In the genomic region with DNA sequence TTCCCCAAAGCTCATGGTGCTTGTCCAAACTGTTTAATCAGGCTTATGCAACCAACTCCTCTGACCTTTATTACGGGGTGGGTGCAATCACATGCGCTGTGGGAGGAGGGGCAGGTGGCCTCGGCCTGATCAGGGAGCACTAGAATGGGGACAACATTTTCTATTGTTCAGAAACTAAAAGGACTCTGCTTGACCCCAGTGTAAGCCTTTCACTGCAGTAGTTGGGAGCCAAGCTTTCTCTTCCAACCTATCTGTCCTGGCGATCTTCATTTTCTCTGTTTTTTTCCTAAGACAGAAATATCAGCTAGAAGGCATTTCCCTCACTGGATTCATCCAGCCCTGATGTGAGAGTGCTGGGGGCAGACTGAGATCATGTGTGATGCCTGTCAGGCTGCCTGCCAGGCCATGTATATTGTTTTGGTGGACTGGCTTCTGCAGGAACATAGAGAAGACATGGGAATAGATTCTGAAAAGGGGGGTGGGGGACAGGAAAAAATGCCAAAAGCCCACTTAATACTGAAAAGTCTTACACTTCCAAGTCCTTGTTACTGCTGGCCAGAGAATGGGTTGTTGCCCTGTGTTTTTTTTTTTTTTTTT, we compare ENCODE assay signal across 9 cellular contexts.
DNase-seq lines count a peak whose midpoint lies in the region; ATAC-seq and TF ChIP-seq lines count a peak whose summit lies in the region.
"Had no signal": no experiment of that assay in that cellular context is flagged by ENCODE, and none has a peak within 500 bp of the region (broad histone marks: within the 10 kb centered on the region; RNA-seq: fewer than 3 reads in every experiment).

No MANE protein-coding gene starts in this region.

- DNase-seq in mammary epithelial cell (peak; percentile 73), left lung (peak; percentile 58 to 73), GOT3 (lab: John Stamatoyannopoulos, UW) (no peak)

- dilution Hi-C loops in mammary epithelial cell (cut with HindIII; ENCODE audit: low sequenced_read_pairs), result no loop called here

- H3K27ac ChIP-seq in mammary epithelial cell (ENCODE audit: insufficient read depth, low read depth, low read length), result no peak overlapping the region
- H3K27ac ChIP-seq in left lung, result peak overlapping the region; percentile 40 to 50
- H3K27ac ChIP-seq in subcutaneous abdominal adipose tissue (ENCODE audit: low read depth, low read length), result peak overlapping the region; percentile 97
- H3K27ac ChIP-seq: SJSA1 had no signal

- H3K9ac ChIP-seq in mammary epithelial cell (ENCODE audit: insufficient read depth, low read length) (no peak overlapping the region), subcutaneous abdominal adipose tissue (ENCODE audit: low read length in 5 of 5) (peak overlapping the region; percentile 21 to 78 (median 39))

- WGBS in mammary epithelial cell (ENCODE audit: low coverage, missing lambda C conversion rate), result 0% methylated on average over 4 of the region's 4 CpGs

- H3K4me3 ChIP-seq in mammary epithelial cell (replicated peaks in 1 of 3; ENCODE audit: insufficient read depth in 1 of 3, low read depth in 2 of 3, low read length in 3 of 3) (no peak overlapping the region), left lung (no peak overlapping the region), subcutaneous abdominal adipose tissue (ENCODE audit: low read depth in 1 of 5, low read length in 5 of 5) (peak overlapping the region in 1 of 5 donors; percentile 40)
- H3K4me3 ChIP-seq: SJSA1 had no signal

- CTCF ChIA-PET in mammary epithelial cell (lab: Charles Lee; ENCODE audit: low non-redundant PET), result no interaction called here

- TF ChIP-seq EP300 in Ishikawa (IDR thresholded peaks at IDR 0.05; ENCODE audit: borderline replicate concordance), result peak; percentile 31; the same call in 1 of the 2 replicates

- TF ChIP-seq CTCF in mammary epithelial cell (conservative IDR thresholded peaks at IDR 0.05 in 1 of 2, IDR thresholded peaks at IDR 0.05 in 1 of 2; ENCODE audit: extremely low read depth in 1 of 2, insufficient read depth in 1 of 2, low read depth in 1 of 2, low read length in 2 of 2) (no peak), left lung (IDR thresholded peaks at IDR 0.05) (no peak)

- no peaks in the 10 kb centered on the region for H3K79me2 ChIP-seq in mammary epithelial cell (ENCODE audit: insufficient read depth, low read length)

- peak overlapping the region; percentile 69 for H2AFZ ChIP-seq in mammary epithelial cell (ENCODE audit: low read depth, low read length)

- H3K9me3 ChIP-seq in mammary epithelial cell (replicated peaks; ENCODE audit: insufficient read depth, low read length) (no peaks in the 10 kb centered on the region), left lung (no peaks in the 10 kb centered on the region), subcutaneous abdominal adipose tissue (ENCODE audit: control insufficient read depth in 5 of 5, low read length in 5 of 5) (no peaks in the 10 kb centered on the region)
- H3K9me3 ChIP-seq: SJSA1 had no signal

- no peaks in the 10 kb centered on the region for H3K27me3 ChIP-seq in mammary epithelial cell (ENCODE audit: insufficient read depth, low read length)
- no peaks in the 10 kb centered on the region for H3K27me3 ChIP-seq in left lung
- no peaks in the 10 kb centered on the region for H3K27me3 ChIP-seq in subcutaneous abdominal adipose tissue (ENCODE audit: control insufficient read depth in 5 of 5, insufficient read depth in 4 of 5, low read length in 5 of 5)
- H3K27me3 ChIP-seq: SJSA1 had no signal

- BruUV-seq in mammary epithelial cell (replicated peaks; lab: Mats Ljungman, UMichigan), result no TSS peak

- peaks cover 29% of the 10 kb centered on the region for H3K4me1 ChIP-seq in mammary epithelial cell (ENCODE audit: insufficient read depth, low read length)
- H3K4me1 ChIP-seq in left lung, result peaks cover 7 to 42% of the 10 kb centered on the region in 2 donors
- peaks cover 8 to 47% (median 34%) of the 10 kb centered on the region in 5 donors for H3K4me1 ChIP-seq in subcutaneous abdominal adipose tissue (ENCODE audit: control insufficient read depth in 5 of 5, insufficient read depth in 5 of 5, low read length in 5 of 5)

- H3K36me3 ChIP-seq in mammary epithelial cell (ENCODE audit: insufficient read depth, low read length), result no peaks in the 10 kb centered on the region
- no peaks in the 10 kb centered on the region for H3K36me3 ChIP-seq in left lung
- H3K36me3 ChIP-seq in subcutaneous abdominal adipose tissue (ENCODE audit: control insufficient read depth in 5 of 5, insufficient read depth in 5 of 5, low read length in 5 of 5), result no peaks in the 10 kb centered on the region
- H3K36me3 ChIP-seq: SJSA1 had no signal

- peak; percentile 95 for ATAC-seq in left lung
- no peak for ATAC-seq in GM19463 (IDR thresholded peaks at IDR 0.05; ENCODE audit: unreplicated experiment)
- no peak for ATAC-seq in HG02763 (IDR thresholded peaks at IDR 0.05; ENCODE audit: unreplicated experiment)
- no peak for ATAC-seq in GM18870 (IDR thresholded peaks at IDR 0.05; ENCODE audit: unreplicated experiment)

- H4K20me1 ChIP-seq in mammary epithelial cell (ENCODE audit: insufficient read depth, low read length), result no peaks in the 10 kb centered on the region

- peak overlapping the region; percentile 47 for H3K4me2 ChIP-seq in mammary epithelial cell (ENCODE audit: insufficient read depth, low read depth, low read length)

- no peak for TF ChIP-seq RAD21 in Ishikawa (IDR thresholded peaks at IDR 0.05; ENCODE audit: low read depth)

- intact Hi-C loops in mammary epithelial cell (cut with micrococcal nuclease) (no loop called here), left lung (cut with DNase I) (no loop called here)

- in situ Hi-C loops in mammary epithelial cell (cut with MboI; ENCODE audit: low sequenced_read_pairs in 2 of 2), result no loop called here

TF ChIP-seq in Ishikawa, 13 proteins besides CTCF, POLR2A, EP300 and RAD21:
- TF ChIP-seq TCF12 (IDR thresholded peaks at IDR 0.05; ENCODE audit: low read depth) (no peak), CREB1 (IDR thresholded peaks at IDR 0.05; ENCODE audit: low read depth) (no peak), CEBPB (IDR thresholded peaks at IDR 0.05) (peak; percentile 42; the same call in 1 of the 2 replicates)
- TF ChIP-seq, protein P1, sequence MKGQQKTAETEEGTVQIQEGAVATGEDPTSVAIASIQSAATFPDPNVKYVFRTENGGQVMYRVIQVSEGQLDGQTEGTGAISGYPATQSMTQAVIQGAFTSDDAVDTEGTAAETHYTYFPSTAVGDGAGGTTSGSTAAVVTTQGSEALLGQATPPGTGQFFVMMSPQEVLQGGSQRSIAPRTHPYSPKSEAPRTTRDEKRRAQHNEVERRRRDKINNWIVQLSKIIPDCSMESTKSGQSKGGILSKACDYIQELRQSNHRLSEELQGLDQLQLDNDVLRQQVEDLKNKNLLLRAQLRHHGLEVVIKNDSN (IDR thresholded peaks at IDR 0.05), result peak; percentile 32; the same call in 1 of the 2 replicates
- TF ChIP-seq, protein P2, sequence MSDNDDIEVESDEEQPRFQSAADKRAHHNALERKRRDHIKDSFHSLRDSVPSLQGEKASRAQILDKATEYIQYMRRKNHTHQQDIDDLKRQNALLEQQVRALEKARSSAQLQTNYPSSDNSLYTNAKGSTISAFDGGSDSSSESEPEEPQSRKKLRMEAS (IDR thresholded peaks at IDR 0.05), result no peak
